Comparison of ENCODE assay signal across 11 cellular contexts in the genomic region with DNA sequence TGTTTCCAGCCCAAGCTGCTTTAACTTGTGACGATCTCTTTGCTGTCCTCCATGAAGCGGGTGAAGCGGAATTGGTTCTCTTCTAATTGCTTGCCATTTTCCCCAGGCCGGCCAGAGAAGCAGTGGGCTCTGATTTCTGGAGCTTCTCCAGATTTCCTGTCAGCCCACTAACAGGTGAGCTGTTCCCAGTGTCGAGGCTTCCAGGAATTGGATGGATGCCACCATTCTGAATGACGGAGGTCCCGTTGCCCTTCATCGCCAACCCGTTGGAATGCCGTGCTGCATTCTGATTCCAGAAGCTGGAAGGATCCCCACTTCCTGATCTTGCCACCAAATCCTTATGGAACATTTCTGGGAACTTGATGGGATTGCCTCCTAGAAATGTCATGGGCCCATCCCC. TPM values are rescaled to one million over a fixed set of nuclear protein-coding genes. Genes with fewer than 3 reads are reported as not detected.
"Had no signal": no experiment of that assay in that cellular context is flagged by ENCODE, and none has a peak within 500 bp of the region (broad histone marks: within the 10 kb centered on the region; RNA-seq: fewer than 3 reads in every experiment).

No MANE protein-coding gene starts in this region.

- DNase-seq: GM23248, GOT3, H7, H9, HCEC 1CT, HFFc6 had no signal

- H3K4me1 ChIP-seq: HAP-1 had no signal

- ATAC-seq: GM23338, HCT116 had no signal

- H3K27ac ChIP-seq: GM23248 had no signal

- H3K36me3 ChIP-seq: HAP-1 had no signal

- H3K9me3 ChIP-seq: HAP-1 had no signal

- FAIRE-seq: H1, H54 had no signal

- H3K4me3 ChIP-seq: GM23248, GM23338, HAP-1 had no signal

RNA-seq across cellular contexts. Expression of a gene that starts 31.0 kb away (rescaled TPM):
- total RNA-seq: GM23248, GM23338, H1, H7, H9 had no signal
- polyA plus RNA-seq: GM23248, GM23338, H1 had no signal
